12 cellular contexts compared by ENCODE assay signal in genomic region chr19:46574533-46574932, GRCh38. TPM values are rescaled to one million over a fixed set of nuclear protein-coding genes. Genes with fewer than 3 reads are reported as not detected.
DNase-seq lines count a peak whose midpoint lies in the region; ATAC-seq and TF ChIP-seq lines count a peak whose summit lies in the region.
"Had no signal": no experiment of that assay in that cellular context is flagged by ENCODE, and none has a peak within 500 bp of the region (broad histone marks: within the 10 kb centered on the region; RNA-seq: fewer than 3 reads in every experiment).

No MANE protein-coding gene starts in this region.

- H3K27ac ChIP-seq in PC-3 (ENCODE audit: low read length): no peak overlapping the region
- H3K27ac ChIP-seq: 22Rv1, thoracic aorta had no signal

- no peaks in the 10 kb centered on the region for H3K9me3 Mint-ChIP-seq in activated T-cell treated with anti-CD3 and anti-CD28 coated beads, Interleukin-2, amount 50 U/mL, for 72 hours

- H3K4me3 Mint-ChIP-seq in activated T-cell treated with anti-CD3 and anti-CD28 coated beads, Interleukin-2, amount 50 U/mL, for 72 hours: peak overlapping the region in 1 of 2 donors; percentile 44

- POLR2A ChIA-PET in HEK293T (lab: Yijun Ruan, JAX): interaction anchor here (1.1 kb wide), 2 partner anchors 26 to 28 kb away, joined by 5 to 6 read pairs; no protein-coding TSS in a partner anchor
- POLR2A ChIA-PET in PC-3 (lab: Charles Lee; ENCODE audit: unreplicated experiment): no interaction called here

- H3K4me2 ChIP-seq in PC-3 (ENCODE audit: low read length): no peak overlapping the region

- DNase-seq in NCI-H2107 treated with DMSO at 0.1 percent for 48 hours (lab: John Stamatoyannopoulos, UW; ENCODE audit: unreplicated experiment) (peak; percentile 5), NCI-H2107 (lab: John Stamatoyannopoulos, UW) (no peak), left kidney (ENCODE audit: low read depth, low spot score) (peak; percentile 40), HEK293T (ENCODE audit: extremely low spot score) (no peak), PC-3 (no peak)
- DNase-seq in activated T-cell treated with anti-CD3 and anti-CD28 coated beads, Interleukin-2, amount 50 U/mL, for 72 hours: peak; percentile 12 to 31
- peak; percentile 7 to 14 for DNase-seq in stimulated activated CD8-positive, alpha-beta memory T cell treated with anti-CD3 and anti-CD28 coated beads, Interleukin-7, amount 100 ng/mL, for 48 hours (ENCODE audit: extremely low read depth in 1 of 2, low read depth in 1 of 2)
- DNase-seq: kidney; NK-92 treated with Interleukin-12 subunit alpha and Interleukin-12 subunit beta, amount 100 ng/mL, for 24 hours had no signal

- CTCF ChIA-PET in HEK293T (lab: Yijun Ruan, JAX): interaction anchor here (0.6 kb wide), 1 partner anchor 9 kb away, joined by 4 read pairs; no protein-coding TSS in a partner anchor
- CTCF ChIA-PET in PC-3 (lab: Charles Lee): interaction anchor here (0.6 kb wide), 1 partner anchor 9 kb away, joined by 4 read pairs; no protein-coding TSS in a partner anchor

- peaks cover 19% of the 10 kb centered on the region for H3K4me1 Mint-ChIP-seq in activated T-cell treated with anti-CD3 and anti-CD28 coated beads, Interleukin-2, amount 50 U/mL, for 72 hours (ENCODE audit: low read depth)

- H2AFZ ChIP-seq in PC-3 (ENCODE audit: low read length): no peak overlapping the region

- no peaks in the 10 kb centered on the region for H3F3A ChIP-seq in PC-3 (ENCODE audit: low read length, unreplicated experiment)

- intact Hi-C loops in PC-3 (cut with micrococcal nuclease): no loop called here

- no peaks in the 10 kb centered on the region for H3K27me3 ChIP-seq in PC-3 (ENCODE audit: low read length)

- no peak for TF ChIP-seq CTCF in PC-3 (conservative IDR thresholded peaks at IDR 0.05; ENCODE audit: low read depth, low read length)

- no peak overlapping the region for H3K4me3 ChIP-seq in PC-3 (ENCODE audit: low read length)
- H3K4me3 ChIP-seq: thoracic aorta had no signal

- no peaks in the 10 kb centered on the region for H3K36me3 Mint-ChIP-seq in activated T-cell treated with anti-CD3 and anti-CD28 coated beads, Interleukin-2, amount 50 U/mL, for 72 hours (ENCODE audit: insufficient read depth in 2 of 2)

- H4K20me1 ChIP-seq in PC-3 (ENCODE audit: low read length): no peaks in the 10 kb centered on the region

- no peaks in the 10 kb centered on the region for H3K4me1 ChIP-seq in PC-3 (ENCODE audit: insufficient read depth, low read length)

- H3K9me3 ChIP-seq in PC-3 (ENCODE audit: low read length): no peaks in the 10 kb centered on the region
- H3K9me3 ChIP-seq: thoracic aorta had no signal

- no peak overlapping the region for H3K9ac ChIP-seq in PC-3 (ENCODE audit: low read length)

- no peak overlapping the region for H3K27ac Mint-ChIP-seq in activated T-cell treated with anti-CD3 and anti-CD28 coated beads, Interleukin-2, amount 50 U/mL, for 72 hours

- no peaks in the 10 kb centered on the region for H3K27me3 Mint-ChIP-seq in activated T-cell treated with anti-CD3 and anti-CD28 coated beads, Interleukin-2, amount 50 U/mL, for 72 hours (ENCODE audit: low read depth)

- no peaks in the 10 kb centered on the region for H3K36me3 ChIP-seq in PC-3 (ENCODE audit: low read depth, low read length)
- H3K36me3 ChIP-seq: thoracic aorta had no signal

- no peaks in the 10 kb centered on the region for H3K79me2 ChIP-seq in PC-3 (ENCODE audit: low read length)

- peak; percentile 32 to 53 for ATAC-seq in activated T-cell treated with anti-CD3 and anti-CD28 coated beads, Interleukin-2, amount 50 U/mL, for 72 hours (replicated peaks in 1 of 2)
- ATAC-seq in HG02588 (IDR thresholded peaks at IDR 0.05; ENCODE audit: unreplicated experiment) (no peak), PC-3 (no peak)

- H3K9me2 ChIP-seq in PC-3 (replicated peaks; ENCODE audit: low read length): no peaks in the 10 kb centered on the region

- no TSS peak for BruUV-seq in PC-3 (replicated peaks; lab: Mats Ljungman, UMichigan)

TF ChIP-seq in HEK293T, 16 proteins besides CTCF, POLR2A, EP300 and RAD21:
- TF ChIP-seq FOXM1 (IDR thresholded peaks at IDR 0.05; ENCODE audit: borderline replicate concordance): no peak
- TF ChIP-seq NFRKB (IDR thresholded peaks at IDR 0.05): no peak
- TF ChIP-seq FOXK2 (IDR thresholded peaks at IDR 0.05): no peak
- no peak for TF ChIP-seq FOXA1 (IDR thresholded peaks at IDR 0.05)
- no peak for TF ChIP-seq BHLHE40 (IDR thresholded peaks at IDR 0.05; ENCODE audit: borderline replicate concordance)
- TF ChIP-seq ARNT (IDR thresholded peaks at IDR 0.05): no peak
- TF ChIP-seq PKNOX1 (IDR thresholded peaks at IDR 0.05): no peak
- no peak for TF ChIP-seq ELF4 (IDR thresholded peaks at IDR 0.05)
- TF ChIP-seq SP1 (IDR thresholded peaks at IDR 0.05): no peak
- no peak for TF ChIP-seq TARDBP (IDR thresholded peaks at IDR 0.05)
- TF ChIP-seq HDGF (IDR thresholded peaks at IDR 0.05; ENCODE audit: borderline replicate concordance): no peak
- no peak for TF ChIP-seq LEF1 (IDR thresholded peaks at IDR 0.05; ENCODE audit: borderline replicate concordance)
- no peak for TF ChIP-seq SUZ12 (IDR thresholded peaks at IDR 0.05)
- no peak for TF ChIP-seq ZNF384 (IDR thresholded peaks at IDR 0.05)
- no peak for TF ChIP-seq CTBP1 (IDR thresholded peaks at IDR 0.05; ENCODE audit: borderline replicate concordance)
- TF ChIP-seq L3MBTL2 (conservative IDR thresholded peaks at IDR 0.05): no peak

RNA-seq across cellular contexts. Expression of gene CALM3, which starts 26.6 kb away (rescaled TPM):
- 100 to 1,000 TPM; 292 to 300 TPM for total RNA-seq in activated T-cell treated with anti-CD3 and anti-CD28 coated beads, Interleukin-2, amount 50 U/mL, for 72 hours
- total RNA-seq in PC-3 (2014; rRNA removed): 160 and 217 TPM in 2 replicates

RNA-seq across cellular contexts. Expression of gene PTGIR, which starts 50.4 kb away (rescaled TPM):
- 10 to 100 TPM; 32.4 to 47.1 TPM for total RNA-seq in activated T-cell treated with anti-CD3 and anti-CD28 coated beads, Interleukin-2, amount 50 U/mL, for 72 hours
- not detected in 2 replicates for total RNA-seq in PC-3 (2014; rRNA removed)

Comparison
In these comparisons a context has a peak if more than half of its experiments do, and no peak if none do; other contexts are left out.
1. DNase-seq: peak in NCI-H2107 treated with DMSO at 0.1 percent for 48 hours (single experiment), activated T-cell treated with anti-CD3 and anti-CD28 coated beads, Interleukin-2, amount 50 U/mL, for 72 hours (2 of 2), left kidney (single experiment) and stimulated activated CD8-positive, alpha-beta memory T cell treated with anti-CD3 and anti-CD28 coated beads, Interleukin-7, amount 100 ng/mL, for 48 hours (2 of 2); none in NCI-H2107 (single experiment), HEK293T (single experiment) and PC-3 (single experiment).
2. ATAC-seq: peak in activated T-cell treated with anti-CD3 and anti-CD28 coated beads, Interleukin-2, amount 50 U/mL, for 72 hours (2 of 2); none in HG02588 (single experiment) and PC-3 (single experiment).
3. RNA of gene PTGIR, which starts 50.4 kb away (total RNA-seq): 32.4 to 47.1 TPM in activated T-cell treated with anti-CD3 and anti-CD28 coated beads, Interleukin-2, amount 50 U/mL, for 72 hours; not detected in PC-3; every median in the first group is over 10 times any median in the second.